In the genomic region with DNA sequence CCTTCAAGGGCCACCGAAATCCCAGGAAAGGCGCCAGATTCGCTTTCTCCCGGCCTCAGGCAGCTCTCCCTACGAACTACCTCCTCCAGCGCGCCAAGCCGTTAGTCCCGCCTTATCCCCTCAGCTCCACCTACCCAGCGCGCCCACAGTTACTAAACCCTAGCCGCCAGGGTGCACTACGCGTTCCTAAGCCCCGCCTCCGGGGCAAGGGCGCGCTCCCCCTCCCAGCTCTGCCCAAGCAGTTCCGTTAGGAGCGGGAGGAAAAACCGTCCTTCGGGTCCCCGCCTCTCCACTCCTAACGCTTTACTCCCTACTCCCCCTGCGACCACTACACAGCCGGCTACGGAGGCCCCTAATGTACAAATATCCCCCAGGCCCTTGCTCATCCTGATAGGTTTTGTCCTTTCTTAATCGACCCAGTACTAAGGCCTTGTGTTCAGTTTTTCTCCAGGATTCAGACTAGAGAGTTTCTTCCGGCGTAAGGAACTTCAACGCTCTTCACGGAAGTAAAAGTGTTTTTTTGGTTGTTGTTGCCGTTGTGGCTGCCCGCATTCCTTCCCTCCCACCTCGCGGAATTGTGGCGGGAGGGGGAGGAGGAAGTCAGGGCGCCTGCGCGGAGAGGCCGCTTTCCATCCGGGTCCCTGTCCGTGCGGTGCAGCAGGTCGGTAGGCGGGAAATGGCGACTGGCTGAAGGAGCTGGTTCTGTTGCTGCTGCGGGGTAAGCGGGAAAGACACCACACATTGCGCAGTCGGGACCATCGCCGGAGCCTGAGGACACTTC, we compare ENCODE assay signal across 8 cellular contexts. TPM values are rescaled to one million over a fixed set of nuclear protein-coding genes. Genes with fewer than 3 reads are reported as not detected.
A peak's percentile ranks its signal among the peaks of the same experiment; 100 is the strongest.
DNase-seq lines count a peak whose midpoint lies in the region; ATAC-seq and TF ChIP-seq lines count a peak whose summit lies in the region.

A gene (plus strand): TSS at position 655 of the 781 bp plus-strand sequence. CDS start 31,386 bp downstream, outside the sequence.

- TF ChIP-seq CTCF in epithelial cell of esophagus (IDR thresholded peaks at IDR 0.05; ENCODE audit: insufficient read depth, low read depth, low read length, missing control alignments) = peak; percentile 23
- TF ChIP-seq CTCF in mucosa of descending colon (IDR thresholded peaks at IDR 0.05) = peak; percentile 15

- no peaks in the 10 kb centered on the region for H3K9me3 ChIP-seq in mucosa of descending colon

- H3K36me3 ChIP-seq in mucosa of descending colon (ENCODE audit: low read depth) = no peaks in the 10 kb centered on the region

- intact Hi-C loops in mucosa of descending colon (cut with DNase I, micrococcal nuclease) = no loop called here

- H3K4me1 ChIP-seq in mucosa of descending colon (ENCODE audit: low read depth) = peaks cover 13% of the 10 kb centered on the region

- TF ChIP-seq RAD21 in Ishikawa (IDR thresholded peaks at IDR 0.05; ENCODE audit: low read depth) = no peak

- H3K4me3 ChIP-seq in epithelial cell of esophagus (ENCODE audit: low read length) = peak within 1 kb of the TSS; percentile 91
- peak within 1 kb of the TSS; percentile 54 for H3K4me3 ChIP-seq in mucosa of descending colon

- ATAC-seq in GM21576 (IDR thresholded peaks at IDR 0.05; ENCODE audit: unreplicated experiment) = peak; percentile 86
- ATAC-seq in mucosa of descending colon = peak; percentile 96

- peak; percentile 99 for DNase-seq in DMS53 (lab: John Stamatoyannopoulos, UW)
- peak; percentile 83 for DNase-seq in OCI-M2 (lab: John Stamatoyannopoulos, UW; ENCODE audit: unreplicated experiment)
- DNase-seq in activated T-cell treated with anti-CD3 and anti-CD28 coated beads for 4 hours = peak; percentile 89
- DNase-seq in epithelial cell of esophagus (ENCODE audit: low read depth) = peak; percentile 99
- peak; percentile 96 to 98 (median 97) for DNase-seq in mucosa of descending colon
- peak; percentile 90 for DNase-seq in stimulated activated CD8-positive, alpha-beta memory T cell treated with anti-CD3 and anti-CD28 coated beads, Interleukin-4, amount 100 ng/mL, for 24 hours (ENCODE audit: low read depth)

- no peak for TF ChIP-seq EP300 in Ishikawa (IDR thresholded peaks at IDR 0.05; ENCODE audit: borderline replicate concordance)

TF ChIP-seq in Ishikawa, 13 proteins besides CTCF, POLR2A, EP300 and RAD21:
- peak; percentile 91 for TF ChIP-seq YY1 (IDR thresholded peaks at IDR 0.05; ENCODE audit: low read depth)
- no peak for TF ChIP-seq CREB1 (IDR thresholded peaks at IDR 0.05; ENCODE audit: low read depth)
- TF ChIP-seq, protein P1, sequence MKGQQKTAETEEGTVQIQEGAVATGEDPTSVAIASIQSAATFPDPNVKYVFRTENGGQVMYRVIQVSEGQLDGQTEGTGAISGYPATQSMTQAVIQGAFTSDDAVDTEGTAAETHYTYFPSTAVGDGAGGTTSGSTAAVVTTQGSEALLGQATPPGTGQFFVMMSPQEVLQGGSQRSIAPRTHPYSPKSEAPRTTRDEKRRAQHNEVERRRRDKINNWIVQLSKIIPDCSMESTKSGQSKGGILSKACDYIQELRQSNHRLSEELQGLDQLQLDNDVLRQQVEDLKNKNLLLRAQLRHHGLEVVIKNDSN (IDR thresholded peaks at IDR 0.05) = no peak
- TF ChIP-seq TCF12 (IDR thresholded peaks at IDR 0.05; ENCODE audit: low read depth) = no peak
- 0 out of 2 replicates have a peak, but pooled peaks have one; percentile 16 for TF ChIP-seq EGR1 (IDR thresholded peaks at IDR 0.05)
- TF ChIP-seq, protein P2, sequence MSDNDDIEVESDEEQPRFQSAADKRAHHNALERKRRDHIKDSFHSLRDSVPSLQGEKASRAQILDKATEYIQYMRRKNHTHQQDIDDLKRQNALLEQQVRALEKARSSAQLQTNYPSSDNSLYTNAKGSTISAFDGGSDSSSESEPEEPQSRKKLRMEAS (IDR thresholded peaks at IDR 0.05) = peak; percentile 69
- TF ChIP-seq TAF1 (IDR thresholded peaks at IDR 0.05; ENCODE audit: low read depth) = peak; percentile 59; the same call in 1 of the 2 replicates
- TF ChIP-seq TEAD4 (IDR thresholded peaks at IDR 0.05) = peak; percentile 88
- TF ChIP-seq, protein P3, sequence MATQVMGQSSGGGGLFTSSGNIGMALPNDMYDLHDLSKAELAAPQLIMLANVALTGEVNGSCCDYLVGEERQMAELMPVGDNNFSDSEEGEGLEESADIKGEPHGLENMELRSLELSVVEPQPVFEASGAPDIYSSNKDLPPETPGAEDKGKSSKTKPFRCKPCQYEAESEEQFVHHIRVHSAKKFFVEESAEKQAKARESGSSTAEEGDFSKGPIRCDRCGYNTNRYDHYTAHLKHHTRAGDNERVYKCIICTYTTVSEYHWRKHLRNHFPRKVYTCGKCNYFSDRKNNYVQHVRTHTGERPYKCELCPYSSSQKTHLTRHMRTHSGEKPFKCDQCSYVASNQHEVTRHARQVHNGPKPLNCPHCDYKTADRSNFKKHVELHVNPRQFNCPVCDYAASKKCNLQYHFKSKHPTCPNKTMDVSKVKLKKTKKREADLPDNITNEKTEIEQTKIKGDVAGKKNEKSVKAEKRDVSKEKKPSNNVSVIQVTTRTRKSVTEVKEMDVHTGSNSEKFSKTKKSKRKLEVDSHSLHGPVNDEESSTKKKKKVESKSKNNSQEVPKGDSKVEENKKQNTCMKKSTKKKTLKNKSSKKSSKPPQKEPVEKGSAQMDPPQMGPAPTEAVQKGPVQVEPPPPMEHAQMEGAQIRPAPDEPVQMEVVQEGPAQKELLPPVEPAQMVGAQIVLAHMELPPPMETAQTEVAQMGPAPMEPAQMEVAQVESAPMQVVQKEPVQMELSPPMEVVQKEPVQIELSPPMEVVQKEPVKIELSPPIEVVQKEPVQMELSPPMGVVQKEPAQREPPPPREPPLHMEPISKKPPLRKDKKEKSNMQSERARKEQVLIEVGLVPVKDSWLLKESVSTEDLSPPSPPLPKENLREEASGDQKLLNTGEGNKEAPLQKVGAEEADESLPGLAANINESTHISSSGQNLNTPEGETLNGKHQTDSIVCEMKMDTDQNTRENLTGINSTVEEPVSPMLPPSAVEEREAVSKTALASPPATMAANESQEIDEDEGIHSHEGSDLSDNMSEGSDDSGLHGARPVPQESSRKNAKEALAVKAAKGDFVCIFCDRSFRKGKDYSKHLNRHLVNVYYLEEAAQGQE (IDR thresholded peaks at IDR 0.05; ENCODE audit: low read depth) = no peak
- TF ChIP-seq ZBTB7A (IDR thresholded peaks at IDR 0.05; ENCODE audit: low read depth) = no peak
- no peak; the same call in 1 of the 2 replicates for TF ChIP-seq NFIC (IDR thresholded peaks at IDR 0.05)

RNA-seq across cellular contexts. Expression of the gene that starts here (rescaled TPM):
- total RNA-seq in mucosa of descending colon = 10 to 100 TPM; 30.8 to 44.0 (median 35.0) TPM

Comparison
In these comparisons a context has a peak if more than half of its experiments do, and no peak if none do; other contexts are left out.
1. Peak in every context shown above with its lines: DNase-seq, ATAC-seq and H3K4me3 ChIP-seq.